ENCODE assay signal across 6 cellular contexts in the genomic region with DNA sequence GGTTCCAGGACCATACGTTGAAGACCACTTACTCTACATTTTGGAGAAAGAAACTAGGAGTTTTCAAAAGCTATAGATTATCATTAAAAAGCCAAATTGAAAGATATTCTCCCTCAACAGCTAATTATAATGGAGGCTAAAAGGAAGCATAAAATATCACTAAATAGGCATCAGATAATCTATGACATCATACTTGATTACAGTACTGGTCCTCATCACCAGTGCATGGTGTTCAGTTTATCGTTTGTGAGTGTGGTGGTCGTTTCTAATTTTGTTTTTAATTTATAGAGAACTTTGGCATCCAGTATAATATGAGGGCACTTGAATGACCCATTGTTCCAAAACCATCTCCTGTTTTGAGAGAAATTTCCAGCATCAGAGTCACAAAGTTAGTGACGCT.
"Had no signal": no experiment of that assay in that cellular context is flagged by ENCODE, and none has a peak within 500 bp of the region (broad histone marks: within the 10 kb centered on the region; RNA-seq: fewer than 3 reads in every experiment).

No MANE protein-coding gene starts in this region.

- H3K9ac ChIP-seq: GM23248 had no signal

- ATAC-seq: HCT116 had no signal

- H3K9me3 ChIP-seq: HAP-1 had no signal

- DNase-seq: GM23248, GOT3, H7 had no signal

- H3K4me3 ChIP-seq: GM23248, HAP-1 had no signal

- H3K36me3 ChIP-seq: HAP-1 had no signal

- H3K4me1 ChIP-seq: HAP-1 had no signal

- FAIRE-seq: HTR-8/SVneo had no signal

- H2AFZ ChIP-seq: GM23248 had no signal

- H3K27ac ChIP-seq: GM23248 had no signal
